ENCODE assay signal across 8 cellular contexts in genomic region chr3:118628704-118629341, GRCh38.
DNase-seq lines count a peak whose midpoint lies in the region; ATAC-seq, FAIRE-seq and TF ChIP-seq lines count a peak whose summit lies in the region.

No MANE protein-coding gene starts in this region.

- H3K36me3 ChIP-seq in GM06990 (ENCODE audit: control insufficient read depth, insufficient read depth, low read length) (no peaks in the 10 kb centered on the region), astrocyte (ENCODE audit: insufficient read depth, low read length) (no peaks in the 10 kb centered on the region), spleen (no peaks in the 10 kb centered on the region)

- intact Hi-C loops in spleen (cut with DNase I; ENCODE audit: low total_unique reads) = no loop called here

- FAIRE-seq in astrocyte (lab: Jason Lieb, UNC) = no peak

- peak; percentile 29 for DNase-seq in GM06990 (ENCODE audit: extremely low read depth, insufficient read length)
- DNase-seq in NCI-H526 (lab: John Stamatoyannopoulos, UW) = peak; percentile 61 to 79
- peak; percentile 39 for DNase-seq in astrocyte (ENCODE audit: low read depth)
- peak in 46 of 51 donors; percentile 5 to 82 (median 47) for DNase-seq in hypothalamus (lab: John Stamatoyannopoulos, UW)
- DNase-seq in spleen = no peak
- no peak for DNase-seq in NCI-H226

- H3K4me3 Mint-ChIP-seq in astrocyte (ENCODE audit: unreplicated experiment) = no peak overlapping the region

- ATAC-seq in GM21390 (IDR thresholded peaks at IDR 0.05; ENCODE audit: unreplicated experiment) (peak; percentile 96), HG03558 (IDR thresholded peaks at IDR 0.05; ENCODE audit: extremely low read depth, unreplicated experiment) (peak; percentile 94)

- H3K79me2 ChIP-seq in astrocyte (ENCODE audit: insufficient read depth, low read length) = no peaks in the 10 kb centered on the region

- WGBS in spleen, 5 donors = 15 to 20% (median 18%) methylated on average over 7 to 8 of the region's 8 CpGs

- no peak overlapping the region for H3K4me2 ChIP-seq in astrocyte (ENCODE audit: low read length)

- H4K20me1 ChIP-seq in astrocyte (ENCODE audit: insufficient read depth, low read length) = no peaks in the 10 kb centered on the region

- no peaks in the 10 kb centered on the region for H3K27me3 Mint-ChIP-seq in astrocyte (ENCODE audit: low read depth, unreplicated experiment)

- no peak overlapping the region for H3K27ac Mint-ChIP-seq in astrocyte (ENCODE audit: unreplicated experiment)

- H3K36me3 Mint-ChIP-seq in astrocyte (ENCODE audit: low read depth, unreplicated experiment) = no peaks in the 10 kb centered on the region

- H3K9me3 Mint-ChIP-seq in astrocyte (ENCODE audit: unreplicated experiment) = no peaks in the 10 kb centered on the region

- H3K4me1 ChIP-seq in astrocyte (ENCODE audit: insufficient read depth, low read length) (no peaks in the 10 kb centered on the region), spleen (no peaks in the 10 kb centered on the region)

- TF ChIP-seq POLR2A in spleen (IDR thresholded peaks at IDR 0.05) = no peak

- H3K9me3 ChIP-seq in astrocyte (ENCODE audit: insufficient read depth, low read depth, low read length) (no peaks in the 10 kb centered on the region), spleen (no peaks in the 10 kb centered on the region)

- no peak overlapping the region for H2AFZ ChIP-seq in astrocyte (ENCODE audit: low read depth, low read length)

- H3K9ac ChIP-seq in astrocyte (ENCODE audit: low read length) = no peak overlapping the region

- H3K4me3 ChIP-seq in GM06990 (replicated peaks; ENCODE audit: low read depth, low read length) = no peak overlapping the region
- H3K4me3 ChIP-seq in astrocyte (ENCODE audit: insufficient read depth, low read depth, low read length) = no peak overlapping the region
- no peak overlapping the region for H3K4me3 ChIP-seq in spleen

- no peak overlapping the region for H3K27ac ChIP-seq in astrocyte (ENCODE audit: low read depth, low read length)
- no peak overlapping the region for H3K27ac ChIP-seq in spleen

- TF ChIP-seq CTCF in GM06990 (IDR thresholded peaks at IDR 0.05; ENCODE audit: insufficient read depth, low read length, poor library complexity, severe bottlenecking) = peak; percentile 89
- TF ChIP-seq CTCF in astrocyte (IDR thresholded peaks at IDR 0.05; ENCODE audit: insufficient read depth, low read depth, low read length) = peak; percentile 71
- peak in 10 of 11 experiments; percentile 8 to 67 (median 50) for TF ChIP-seq CTCF in spleen (IDR thresholded peaks at IDR 0.05 in 8 of 11, conservative IDR thresholded peaks at IDR 0.05 in 3 of 11)

- no peaks in the 10 kb centered on the region for H3K27me3 ChIP-seq in GM06990 (replicated peaks; ENCODE audit: control insufficient read depth, insufficient read depth, low read length)
- H3K27me3 ChIP-seq in astrocyte (ENCODE audit: insufficient read depth, low read length) = no peaks in the 10 kb centered on the region
- no peaks in the 10 kb centered on the region for H3K27me3 ChIP-seq in spleen (replicated peaks in 1 of 7)

- no peaks in the 10 kb centered on the region for H3K4me1 Mint-ChIP-seq in astrocyte (ENCODE audit: low read depth, unreplicated experiment)

Comparison
In these comparisons a context has a peak if more than half of its experiments do, and no peak if none do; other contexts are left out.
1. DNase-seq: peak in GM06990 (single experiment), NCI-H526 (2 of 2), astrocyte (single experiment) and hypothalamus (46 of 51); none in spleen (single experiment) and NCI-H226 (single experiment).
2. Peak in every context shown above with its lines, with median percentiles within 50 percentile points of each other: CTCF ChIP-seq.